Comparison of ENCODE assay signal across 1 cellular context in genomic region chr1:160537714-160538665, GRCh38.
TF ChIP-seq lines count a peak whose summit lies in the region.

No MANE protein-coding gene starts in this region.

TF ChIP-seq in GM12878, 131 proteins besides CTCF, POLR2A, EP300 and RAD21:
- TF ChIP-seq NKRF (conservative IDR thresholded peaks at IDR 0.05) (no peak), SMARCA5 (IDR thresholded peaks at IDR 0.05) (no peak), ZSCAN29 (IDR thresholded peaks at IDR 0.05) (no peak), IRF4 (IDR thresholded peaks at IDR 0.05; ENCODE audit: low read depth, low read length) (no peak), ZBTB40 (IDR thresholded peaks at IDR 0.05; ENCODE audit: borderline replicate concordance) (peak; percentile 67; the same call in 1 of the 2 replicates)
